Comparison of ENCODE assay signal across 8 cellular contexts in genomic region chr2:96868555-96869280, GRCh38. TPM values are rescaled to one million over a fixed set of nuclear protein-coding genes. Genes with fewer than 3 reads are reported as not detected.
DNase-seq lines count a peak whose midpoint lies in the region; ATAC-seq, FAIRE-seq and TF ChIP-seq lines count a peak whose summit lies in the region.

No MANE protein-coding gene starts in this region.

- H3K9ac ChIP-seq in endothelial cell of umbilical vein (replicated peaks; ENCODE audit: extremely low read depth, insufficient read depth, low read length), result peak overlapping the region; percentile 76

- peaks cover 4 to 20% of the 10 kb centered on the region in 2 experiments for H3K36me3 ChIP-seq in endothelial cell of umbilical vein (ENCODE audit: control insufficient read depth in 2 of 2, extremely low read depth in 1 of 2, insufficient read depth in 2 of 2, low read length in 2 of 2)

- H3K79me2 ChIP-seq in endothelial cell of umbilical vein (ENCODE audit: control insufficient read depth, insufficient read depth, low read length), result no peaks in the 10 kb centered on the region

- H3K27me3 ChIP-seq in endothelial cell of umbilical vein (ENCODE audit: control insufficient read depth in 2 of 2, insufficient read depth in 2 of 2, low read length in 2 of 2), result peaks cover 10 to 16% of the 10 kb centered on the region in 2 experiments

- H3K9me1 ChIP-seq in endothelial cell of umbilical vein (replicated peaks; ENCODE audit: control insufficient read depth, extremely low read depth, insufficient read depth, low read length), result no peaks in the 10 kb centered on the region

- H3K4me1 ChIP-seq in endothelial cell of umbilical vein (ENCODE audit: control insufficient read depth, extremely low read depth, insufficient read depth, low read length), result peaks cover 34% of the 10 kb centered on the region

- peak overlapping the region; percentile 66 for H2AFZ ChIP-seq in endothelial cell of umbilical vein (ENCODE audit: low read depth, low read length)

- POLR2A ChIA-PET in endothelial cell of umbilical vein (lab: Charles Lee), result interaction anchor here (1.1 kb wide), 1 partner anchor 11 kb away, joined by 6 read pairs; the partner anchor contains the start of gene ANKRD39

- peak overlapping the region; percentile 59 to 86 (median 65) for H3K4me3 ChIP-seq in endothelial cell of umbilical vein (replicated peaks in 1 of 3; ENCODE audit: insufficient read depth in 1 of 3, low read depth in 1 of 3, low read length in 3 of 3)

- no TSS peak for BruUV-seq in endothelial cell of umbilical vein (replicated peaks; lab: Mats Ljungman, UMichigan)

- intact Hi-C loops in endothelial cell of umbilical vein (cut with micrococcal nuclease), result no loop called here

- ATAC-seq in HG02885 (IDR thresholded peaks at IDR 0.05; ENCODE audit: poor library complexity, unreplicated experiment), result peak; percentile 56

- H3K9me3 ChIP-seq in endothelial cell of umbilical vein (replicated peaks; ENCODE audit: control insufficient read depth, insufficient read depth, low read length), result no peaks in the 10 kb centered on the region

- DNase-seq in NCI-H1436 (lab: John Stamatoyannopoulos, UW) (peak; percentile 72), NCI-H1436 treated with DMSO at 0.1 percent for 48 hours (lab: John Stamatoyannopoulos, UW) (no peak), NCI-H510A treated with DMSO at 0.1 percent for 48 hours (lab: John Stamatoyannopoulos, UW) (peak; percentile 73), endothelial cell of umbilical vein (ENCODE audit: low read depth, low spot score) (peak; percentile 82), mesenteric fat pad (ENCODE audit: low spot score) (peak; percentile 93)
- peak; percentile 82 for DNase-seq in activated CD8-positive, alpha-beta memory T cell treated with anti-CD3 and anti-CD28 coated beads for 24 hours
- peak; percentile 58 for DNase-seq in stimulated activated naive CD4-positive, alpha-beta T cell treated with Interleukin-2 at 50 U/mL for 16 hours (lab: John Stamatoyannopoulos, UW)

- no peaks in the 10 kb centered on the region for H4K20me1 ChIP-seq in endothelial cell of umbilical vein (replicated peaks; ENCODE audit: control insufficient read depth, extremely low read depth, insufficient read depth, low read length)

- CTCF ChIA-PET in endothelial cell of umbilical vein (lab: Charles Lee), result interaction anchor here (0.6 to 6.5 kb wide), 15 partner anchors 10 to 337 kb away, joined by 3 to 81 read pairs (median 3); partner anchors contain the start of genes ANKRD39 and CNNM3

- TF ChIP-seq POLR2A in endothelial cell of umbilical vein (IDR thresholded peaks at IDR 0.05; ENCODE audit: low read depth, low read length), result peak; percentile 75

- no peak overlapping the region for H3K27ac ChIP-seq in endothelial cell of umbilical vein (ENCODE audit: insufficient read depth, low read depth, low read length)

- TF ChIP-seq CTCF in endothelial cell of umbilical vein (IDR thresholded peaks at IDR 0.05; ENCODE audit: extremely low read depth in 1 of 2, insufficient read depth in 1 of 2, low read depth in 1 of 2, low read length in 2 of 2), result peak; percentile 70 to 73

- H3K4me2 ChIP-seq in endothelial cell of umbilical vein (ENCODE audit: insufficient read depth, low read length), result peak overlapping the region; percentile 60

- FAIRE-seq in endothelial cell of umbilical vein (lab: Jason Lieb, UNC), result peak; percentile 78

- dilution Hi-C loops in endothelial cell of umbilical vein (cut with MboI; ENCODE audit: extremely low pct_ligation_motif_present, low sequenced_read_pairs), result no loop called here

TF ChIP-seq in endothelial cell of umbilical vein, 7 proteins besides CTCF, POLR2A, EP300 and RAD21:
- TF ChIP-seq POLR2AphosphoS5 (IDR thresholded peaks at IDR 0.05; ENCODE audit: insufficient read depth, low read depth, low read length) (peak; percentile 13), FOS (IDR thresholded peaks at IDR 0.05; ENCODE audit: borderline replicate concordance, insufficient read depth, low read length) (no peak), JUN (IDR thresholded peaks at IDR 0.05; ENCODE audit: borderline replicate concordance, insufficient read depth, insufficient read length, low read depth) (no peak)

RNA-seq across cellular contexts. Expression of gene SEMA4C, which starts 1.2 kb away (rescaled TPM):
- total RNA-seq in endothelial cell of umbilical vein (13.1 and 17.3 TPM in 2 replicates), mesenteric fat pad (25.9 TPM)
- polyA plus RNA-seq in endothelial cell of umbilical vein, result 16.4 and 18.0 TPM in 2 replicates
- polyA plus RNA-seq in endothelial cell of umbilical vein (2011; cell fraction: cytosol; rRNA removed), result 10.2 and 13.0 TPM in 2 replicates
- polyA plus RNA-seq in endothelial cell of umbilical vein (2011; cell fraction: nucleus; rRNA removed), result 24.5 and 30.6 TPM in 2 replicates
- 9.3 and 14.6 TPM in 2 replicates for polyA plus RNA-seq in endothelial cell of umbilical vein (2012)
- 25.8 and 28.9 TPM in 2 replicates for polyA minus RNA-seq in endothelial cell of umbilical vein
- 9.2 TPM for polyA minus RNA-seq in endothelial cell of umbilical vein (2011; cell fraction: cytosol; rRNA and poly(A)+ RNA removed)
- 6.7 and 10.3 TPM in 2 replicates for polyA minus RNA-seq in endothelial cell of umbilical vein (2011; cell fraction: nucleus; rRNA and poly(A)+ RNA removed)

RNA-seq across cellular contexts. Expression of gene ANKRD39, which starts 10.9 kb away (rescaled TPM):
- total RNA-seq in endothelial cell of umbilical vein (12.0 and 14.7 TPM in 2 replicates), mesenteric fat pad (10.4 TPM)
- 17.9 and 20.4 TPM in 2 replicates for polyA plus RNA-seq in endothelial cell of umbilical vein
- 10.0 and 10.3 TPM in 2 replicates for polyA plus RNA-seq in endothelial cell of umbilical vein (2011; cell fraction: cytosol; rRNA removed)
- 11.2 and 13.0 TPM in 2 replicates for polyA plus RNA-seq in endothelial cell of umbilical vein (2011; cell fraction: nucleus; rRNA removed)
- 13.3 and 15.5 TPM in 2 replicates for polyA plus RNA-seq in endothelial cell of umbilical vein (2012)
- polyA minus RNA-seq in endothelial cell of umbilical vein, result 6.4 and 7.9 TPM in 2 replicates
- polyA minus RNA-seq in endothelial cell of umbilical vein (2011; cell fraction: cytosol; rRNA and poly(A)+ RNA removed), result 6.2 TPM
- 4.9 and 6.5 TPM in 2 replicates for polyA minus RNA-seq in endothelial cell of umbilical vein (2011; cell fraction: nucleus; rRNA and poly(A)+ RNA removed)

RNA-seq across cellular contexts. Expression of gene ANKRD23, which starts 24.9 kb away (rescaled TPM):
- 2.4 and 3.6 TPM in 2 replicates for total RNA-seq in endothelial cell of umbilical vein
- 1.5 and 1.7 TPM in 2 replicates for polyA plus RNA-seq in endothelial cell of umbilical vein
- 0.52 and 0.75 TPM in 2 replicates for polyA plus RNA-seq in endothelial cell of umbilical vein (2011; cell fraction: cytosol; rRNA removed)
- polyA plus RNA-seq in endothelial cell of umbilical vein (2011; cell fraction: nucleus; rRNA removed), result 10.5 and 10.7 TPM in 2 replicates
- 1.4 and 1.6 TPM in 2 replicates for polyA plus RNA-seq in endothelial cell of umbilical vein (2012)
- polyA minus RNA-seq in endothelial cell of umbilical vein, result 1.6 and 1.8 TPM in 2 replicates
- 1.4 TPM for polyA minus RNA-seq in endothelial cell of umbilical vein (2011; cell fraction: cytosol; rRNA and poly(A)+ RNA removed)
- polyA minus RNA-seq in endothelial cell of umbilical vein (2011; cell fraction: nucleus; rRNA and poly(A)+ RNA removed), result 4.2 and 6.1 TPM in 2 replicates
- 2.8 TPM for total RNA-seq in mesenteric fat pad

RNA-seq across cellular contexts. Expression of gene CNNM3, which starts 52.6 kb away (rescaled TPM):
- total RNA-seq in endothelial cell of umbilical vein (13.0 and 13.5 TPM in 2 replicates), mesenteric fat pad (9.0 TPM)
- polyA plus RNA-seq in endothelial cell of umbilical vein, result 14.9 and 16.4 TPM in 2 replicates
- polyA plus RNA-seq in endothelial cell of umbilical vein (2011; cell fraction: cytosol; rRNA removed), result 9.6 and 10.1 TPM in 2 replicates
- 14.8 and 18.5 TPM in 2 replicates for polyA plus RNA-seq in endothelial cell of umbilical vein (2011; cell fraction: nucleus; rRNA removed)
- polyA plus RNA-seq in endothelial cell of umbilical vein (2012), result 10.2 and 10.6 TPM in 2 replicates
- polyA minus RNA-seq in endothelial cell of umbilical vein, result 19.8 and 22.5 TPM in 2 replicates
- 23.6 TPM for polyA minus RNA-seq in endothelial cell of umbilical vein (2011; cell fraction: cytosol; rRNA and poly(A)+ RNA removed)
- 9.0 and 10.0 TPM in 2 replicates for polyA minus RNA-seq in endothelial cell of umbilical vein (2011; cell fraction: nucleus; rRNA and poly(A)+ RNA removed)
